In the genomic region with DNA sequence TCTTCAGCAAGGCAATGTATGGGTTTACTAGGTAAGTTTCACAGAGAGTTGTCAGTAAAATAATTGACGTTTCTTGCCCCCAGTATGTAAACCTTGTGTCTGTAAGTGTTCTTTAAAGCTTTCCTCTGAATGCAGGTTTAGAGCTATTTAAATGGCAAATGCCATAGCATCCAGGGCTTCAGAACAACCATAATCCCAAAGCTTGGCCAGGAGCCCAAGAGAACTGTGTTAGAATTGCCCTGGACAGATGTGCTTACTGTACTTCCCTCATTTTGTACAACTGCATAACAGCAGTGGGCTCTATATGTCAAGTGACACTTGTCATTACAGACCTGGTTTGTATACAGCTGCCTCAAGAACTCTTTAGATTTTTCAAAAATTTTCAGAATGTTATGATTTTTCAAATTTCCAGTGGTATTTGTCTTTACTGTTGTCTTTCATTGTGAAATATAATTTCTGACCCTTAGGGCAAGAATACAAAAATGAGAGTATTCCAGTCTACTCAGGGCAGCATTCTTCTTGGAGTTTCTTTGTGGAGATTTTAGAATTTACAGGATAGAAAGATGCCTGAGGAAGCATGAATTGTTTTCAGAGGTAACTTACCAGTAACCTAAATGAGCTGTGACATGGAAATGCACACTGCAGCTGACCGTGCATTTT, we compare ENCODE assay signal across 19 cellular contexts.
DNase-seq lines count a peak whose midpoint lies in the region; ATAC-seq and TF ChIP-seq lines count a peak whose summit lies in the region.
"Had no signal": no experiment of that assay in that cellular context is flagged by ENCODE, and none has a peak within 500 bp of the region (broad histone marks: within the 10 kb centered on the region; RNA-seq: fewer than 3 reads in every experiment).

No MANE protein-coding gene starts in this region.

- no peaks in the 10 kb centered on the region for H3K9me3 Mint-ChIP-seq in MCF 10A (ENCODE audit: unreplicated experiment)
- H3K9me3 Mint-ChIP-seq: CD4-positive, alpha-beta memory T cell had no signal

- DNase-seq in left ventricle myocardium superior: no peak
- DNase-seq in left cardiac atrium: no peak
- peak; percentile 23 for DNase-seq in NCI-H1694 treated with DMSO at 0.1 percent for 48 hours (lab: John Stamatoyannopoulos, UW)
- peak; percentile 28 for DNase-seq in adipocyte (ENCODE audit: low read depth)
- DNase-seq in MCF 10A (ENCODE audit: unreplicated experiment): no peak
- DNase-seq in left lung: no peak
- DNase-seq: Caco-2; CD4-positive, alpha-beta memory T cell; GDM1; MM.1S; NCI-H1048; NCI-H1417 treated with DMSO at 0.1 percent for 48 hours; NCI-H1930; NCI-H774; SHP77 treated with DMSO at 0.1 percent for 48 hours; SK-N-SH had no signal

- no peak overlapping the region for H3K27ac ChIP-seq in left lung
- H3K27ac ChIP-seq: BLaER1 had no signal

- BruUV-seq in MCF 10A (replicated peaks; lab: Mats Ljungman, UMichigan): no TSS peak

- peaks cover 17% of the 10 kb centered on the region for H3K36me3 Mint-ChIP-seq in MCF 10A (ENCODE audit: insufficient read depth, unreplicated experiment)

- no peak overlapping the region for H3K4me3 ChIP-seq in adipocyte (ENCODE audit: low read length)
- no peak overlapping the region for H3K4me3 ChIP-seq in left lung
- H3K4me3 ChIP-seq: BLaER1, K562 had no signal

- peak; percentile 39 for ATAC-seq in left ventricle myocardium superior
- ATAC-seq in left cardiac atrium: no peak
- ATAC-seq in left lung: no peak
- no peak for ATAC-seq in HG02870 (IDR thresholded peaks at IDR 0.05; ENCODE audit: unreplicated experiment)
- ATAC-seq: K562 had no signal

- no peaks in the 10 kb centered on the region for H3K4me1 Mint-ChIP-seq in MCF 10A (ENCODE audit: insufficient read depth, unreplicated experiment)

- H3K27ac Mint-ChIP-seq in MCF 10A (ENCODE audit: low read depth, unreplicated experiment): no peak overlapping the region

- CTCF ChIA-PET in MCF 10A (lab: Yijun Ruan, JAX): interaction anchor here (1.0 to 2.4 kb wide), 3 partner anchors 24 to 108 kb away, joined by 3 to 9 read pairs (median 3); no protein-coding TSS in a partner anchor

- H3K27me3 ChIP-seq in adipocyte (replicated peaks; ENCODE audit: control insufficient read depth, insufficient read depth, low read length) (no peaks in the 10 kb centered on the region), left lung (no peaks in the 10 kb centered on the region)
- H3K27me3 ChIP-seq: BLaER1 had no signal

- no peaks in the 10 kb centered on the region for H3K36me3 ChIP-seq in adipocyte (ENCODE audit: control insufficient read depth, insufficient read depth, low read length, severe bottlenecking)
- no peaks in the 10 kb centered on the region for H3K36me3 ChIP-seq in left lung
- H3K36me3 ChIP-seq: BLaER1 had no signal

- H3K4me1 ChIP-seq in adipocyte (ENCODE audit: control insufficient read depth, insufficient read depth, low read length) (no peaks in the 10 kb centered on the region), left lung (no peaks in the 10 kb centered on the region)
- H3K4me1 ChIP-seq: BLaER1, Caco-2 had no signal

- POLR2A ChIA-PET in MCF 10A (lab: Yijun Ruan, JAX): interaction anchor here (0.6 kb wide), 1 partner anchor 90 kb away, joined by 4 read pairs; no protein-coding TSS in a partner anchor

- no peak overlapping the region for H3K4me3 Mint-ChIP-seq in MCF 10A (ENCODE audit: unreplicated experiment)
- H3K4me3 Mint-ChIP-seq: CD4-positive, alpha-beta memory T cell had no signal

- no peaks in the 10 kb centered on the region for H3K27me3 Mint-ChIP-seq in MCF 10A (ENCODE audit: insufficient read depth, unreplicated experiment)
- H3K27me3 Mint-ChIP-seq: CD4-positive, alpha-beta memory T cell had no signal

- intact Hi-C loops in left ventricle myocardium superior (cut with micrococcal nuclease) (no loop called here), left cardiac atrium (cut with DNase I) (no loop called here), MCF 10A (cut with micrococcal nuclease) (no loop called here), left lung (cut with DNase I) (no loop called here)

- H3K9me3 ChIP-seq in adipocyte (ENCODE audit: control insufficient read depth, low read length): no peaks in the 10 kb centered on the region
- H3K9me3 ChIP-seq in left lung: no peaks in the 10 kb centered on the region
- H3K9me3 ChIP-seq: Caco-2, SK-N-SH had no signal

- H3K9ac ChIP-seq in adipocyte (ENCODE audit: low read length): no peak overlapping the region
- H3K9ac ChIP-seq: BLaER1, SK-N-SH had no signal

- TF ChIP-seq CTCF in MCF 10A (IDR thresholded peaks at IDR 0.05; ENCODE audit: unreplicated experiment) (no peak), left lung (IDR thresholded peaks at IDR 0.05) (no peak)

Comparison
In these comparisons a context has a peak if more than half of its experiments do, and no peak if none do; other contexts are left out.
1. DNase-seq: peak in NCI-H1694 treated with DMSO at 0.1 percent for 48 hours (single experiment) and adipocyte (single experiment); none in left ventricle myocardium superior (single experiment), left cardiac atrium (single experiment), MCF 10A (single experiment) and left lung (0 of 2).